1 cellular context compared by ENCODE assay signal in the genomic region with DNA sequence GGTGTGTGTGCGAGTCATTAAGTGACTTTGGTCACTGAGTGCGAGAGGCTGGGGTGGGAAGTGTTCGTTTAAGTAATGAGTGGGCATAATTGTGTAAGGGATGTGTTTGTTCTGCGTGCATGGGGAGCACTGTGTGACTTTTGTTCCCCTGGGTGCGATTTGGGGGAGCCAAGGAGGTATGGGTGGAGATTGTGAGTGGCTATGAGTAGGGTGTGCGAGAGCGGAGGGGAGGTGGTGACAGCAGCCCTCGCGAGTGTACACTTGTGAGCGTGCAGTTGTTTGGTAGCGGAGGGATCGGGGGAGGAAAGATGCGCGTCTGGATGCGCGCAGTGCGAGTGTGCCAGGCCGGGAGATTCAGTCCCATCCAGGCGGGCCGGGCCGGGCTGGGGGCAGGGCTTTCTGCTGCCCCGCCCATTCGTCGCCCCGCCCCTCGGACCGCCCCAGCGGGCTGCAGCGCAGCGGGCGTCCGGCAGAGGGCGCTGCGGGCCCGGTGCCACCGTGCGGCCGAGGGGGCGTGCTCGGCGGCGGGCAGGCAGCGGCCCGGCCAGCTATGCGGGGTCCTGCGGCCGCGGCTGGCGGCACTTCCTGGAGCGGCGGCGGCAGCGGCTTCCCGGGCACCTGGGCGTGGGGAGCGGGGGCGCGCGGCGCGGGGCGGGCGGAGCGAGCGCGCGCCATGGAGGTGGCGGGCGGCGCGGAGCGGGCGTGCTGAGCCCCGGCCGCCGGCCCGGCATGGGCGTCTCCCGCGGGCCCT.
TF ChIP-seq lines count a peak whose summit lies in the region.

A gene with protein sequence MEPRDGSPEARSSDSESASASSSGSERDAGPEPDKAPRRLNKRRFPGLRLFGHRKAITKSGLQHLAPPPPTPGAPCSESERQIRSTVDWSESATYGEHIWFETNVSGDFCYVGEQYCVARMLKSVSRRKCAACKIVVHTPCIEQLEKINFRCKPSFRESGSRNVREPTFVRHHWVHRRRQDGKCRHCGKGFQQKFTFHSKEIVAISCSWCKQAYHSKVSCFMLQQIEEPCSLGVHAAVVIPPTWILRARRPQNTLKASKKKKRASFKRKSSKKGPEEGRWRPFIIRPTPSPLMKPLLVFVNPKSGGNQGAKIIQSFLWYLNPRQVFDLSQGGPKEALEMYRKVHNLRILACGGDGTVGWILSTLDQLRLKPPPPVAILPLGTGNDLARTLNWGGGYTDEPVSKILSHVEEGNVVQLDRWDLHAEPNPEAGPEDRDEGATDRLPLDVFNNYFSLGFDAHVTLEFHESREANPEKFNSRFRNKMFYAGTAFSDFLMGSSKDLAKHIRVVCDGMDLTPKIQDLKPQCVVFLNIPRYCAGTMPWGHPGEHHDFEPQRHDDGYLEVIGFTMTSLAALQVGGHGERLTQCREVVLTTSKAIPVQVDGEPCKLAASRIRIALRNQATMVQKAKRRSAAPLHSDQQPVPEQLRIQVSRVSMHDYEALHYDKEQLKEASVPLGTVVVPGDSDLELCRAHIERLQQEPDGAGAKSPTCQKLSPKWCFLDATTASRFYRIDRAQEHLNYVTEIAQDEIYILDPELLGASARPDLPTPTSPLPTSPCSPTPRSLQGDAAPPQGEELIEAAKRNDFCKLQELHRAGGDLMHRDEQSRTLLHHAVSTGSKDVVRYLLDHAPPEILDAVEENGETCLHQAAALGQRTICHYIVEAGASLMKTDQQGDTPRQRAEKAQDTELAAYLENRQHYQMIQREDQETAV (plus strand): TSS at position 578 of the 751 bp plus-strand sequence. CDS start 197 bp downstream, outside the sequence.

TF ChIP-seq in K562, 482 proteins besides CTCF, POLR2A, EP300 and RAD21 (continued from another document and continues in another):
- TF ChIP-seq, protein P1, sequence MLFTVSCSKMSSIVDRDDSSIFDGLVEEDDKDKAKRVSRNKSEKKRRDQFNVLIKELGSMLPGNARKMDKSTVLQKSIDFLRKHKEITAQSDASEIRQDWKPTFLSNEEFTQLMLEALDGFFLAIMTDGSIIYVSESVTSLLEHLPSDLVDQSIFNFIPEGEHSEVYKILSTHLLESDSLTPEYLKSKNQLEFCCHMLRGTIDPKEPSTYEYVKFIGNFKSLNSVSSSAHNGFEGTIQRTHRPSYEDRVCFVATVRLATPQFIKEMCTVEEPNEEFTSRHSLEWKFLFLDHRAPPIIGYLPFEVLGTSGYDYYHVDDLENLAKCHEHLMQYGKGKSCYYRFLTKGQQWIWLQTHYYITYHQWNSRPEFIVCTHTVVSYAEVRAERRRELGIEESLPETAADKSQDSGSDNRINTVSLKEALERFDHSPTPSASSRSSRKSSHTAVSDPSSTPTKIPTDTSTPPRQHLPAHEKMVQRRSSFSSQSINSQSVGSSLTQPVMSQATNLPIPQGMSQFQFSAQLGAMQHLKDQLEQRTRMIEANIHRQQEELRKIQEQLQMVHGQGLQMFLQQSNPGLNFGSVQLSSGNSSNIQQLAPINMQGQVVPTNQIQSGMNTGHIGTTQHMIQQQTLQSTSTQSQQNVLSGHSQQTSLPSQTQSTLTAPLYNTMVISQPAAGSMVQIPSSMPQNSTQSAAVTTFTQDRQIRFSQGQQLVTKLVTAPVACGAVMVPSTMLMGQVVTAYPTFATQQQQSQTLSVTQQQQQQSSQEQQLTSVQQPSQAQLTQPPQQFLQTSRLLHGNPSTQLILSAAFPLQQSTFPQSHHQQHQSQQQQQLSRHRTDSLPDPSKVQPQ (CRISPR knock-in tag; IDR thresholded peaks at IDR 0.05; ENCODE audit: borderline replicate concordance), result no peak
- TF ChIP-seq, protein P2, sequence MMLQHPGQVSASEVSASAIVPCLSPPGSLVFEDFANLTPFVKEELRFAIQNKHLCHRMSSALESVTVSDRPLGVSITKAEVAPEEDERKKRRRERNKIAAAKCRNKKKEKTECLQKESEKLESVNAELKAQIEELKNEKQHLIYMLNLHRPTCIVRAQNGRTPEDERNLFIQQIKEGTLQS (IDR thresholded peaks at IDR 0.05), result no peak
- TF ChIP-seq, protein P2 (CRISPR knock-in tag; conservative IDR thresholded peaks at IDR 0.05), result no peak
- TF ChIP-seq, protein P3, sequence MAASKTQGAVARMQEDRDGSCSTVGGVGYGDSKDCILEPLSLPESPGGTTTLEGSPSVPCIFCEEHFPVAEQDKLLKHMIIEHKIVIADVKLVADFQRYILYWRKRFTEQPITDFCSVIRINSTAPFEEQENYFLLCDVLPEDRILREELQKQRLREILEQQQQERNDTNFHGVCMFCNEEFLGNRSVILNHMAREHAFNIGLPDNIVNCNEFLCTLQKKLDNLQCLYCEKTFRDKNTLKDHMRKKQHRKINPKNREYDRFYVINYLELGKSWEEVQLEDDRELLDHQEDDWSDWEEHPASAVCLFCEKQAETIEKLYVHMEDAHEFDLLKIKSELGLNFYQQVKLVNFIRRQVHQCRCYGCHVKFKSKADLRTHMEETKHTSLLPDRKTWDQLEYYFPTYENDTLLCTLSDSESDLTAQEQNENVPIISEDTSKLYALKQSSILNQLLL (CRISPR knock-in tag; IDR thresholded peaks at IDR 0.05; ENCODE audit: borderline replicate concordance), result no peak
- TF ChIP-seq, protein P4, sequence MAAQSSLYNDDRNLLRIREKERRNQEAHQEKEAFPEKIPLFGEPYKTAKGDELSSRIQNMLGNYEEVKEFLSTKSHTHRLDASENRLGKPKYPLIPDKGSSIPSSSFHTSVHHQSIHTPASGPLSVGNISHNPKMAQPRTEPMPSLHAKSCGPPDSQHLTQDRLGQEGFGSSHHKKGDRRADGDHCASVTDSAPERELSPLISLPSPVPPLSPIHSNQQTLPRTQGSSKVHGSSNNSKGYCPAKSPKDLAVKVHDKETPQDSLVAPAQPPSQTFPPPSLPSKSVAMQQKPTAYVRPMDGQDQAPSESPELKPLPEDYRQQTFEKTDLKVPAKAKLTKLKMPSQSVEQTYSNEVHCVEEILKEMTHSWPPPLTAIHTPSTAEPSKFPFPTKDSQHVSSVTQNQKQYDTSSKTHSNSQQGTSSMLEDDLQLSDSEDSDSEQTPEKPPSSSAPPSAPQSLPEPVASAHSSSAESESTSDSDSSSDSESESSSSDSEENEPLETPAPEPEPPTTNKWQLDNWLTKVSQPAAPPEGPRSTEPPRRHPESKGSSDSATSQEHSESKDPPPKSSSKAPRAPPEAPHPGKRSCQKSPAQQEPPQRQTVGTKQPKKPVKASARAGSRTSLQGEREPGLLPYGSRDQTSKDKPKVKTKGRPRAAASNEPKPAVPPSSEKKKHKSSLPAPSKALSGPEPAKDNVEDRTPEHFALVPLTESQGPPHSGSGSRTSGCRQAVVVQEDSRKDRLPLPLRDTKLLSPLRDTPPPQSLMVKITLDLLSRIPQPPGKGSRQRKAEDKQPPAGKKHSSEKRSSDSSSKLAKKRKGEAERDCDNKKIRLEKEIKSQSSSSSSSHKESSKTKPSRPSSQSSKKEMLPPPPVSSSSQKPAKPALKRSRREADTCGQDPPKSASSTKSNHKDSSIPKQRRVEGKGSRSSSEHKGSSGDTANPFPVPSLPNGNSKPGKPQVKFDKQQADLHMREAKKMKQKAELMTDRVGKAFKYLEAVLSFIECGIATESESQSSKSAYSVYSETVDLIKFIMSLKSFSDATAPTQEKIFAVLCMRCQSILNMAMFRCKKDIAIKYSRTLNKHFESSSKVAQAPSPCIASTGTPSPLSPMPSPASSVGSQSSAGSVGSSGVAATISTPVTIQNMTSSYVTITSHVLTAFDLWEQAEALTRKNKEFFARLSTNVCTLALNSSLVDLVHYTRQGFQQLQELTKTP (IDR thresholded peaks at IDR 0.05; ENCODE audit: low read depth in 1 of 2, partially characterized antibody in 2 of 2), result no peak
- TF ChIP-seq ZNF507 (tag; conservative IDR thresholded peaks at IDR 0.05) (no peak), STAG1 (CRISPR knock-in tag; IDR thresholded peaks at IDR 0.05; ENCODE audit: borderline replicate concordance) (no peak; the same call in 1 of the 2 replicates), NCOA6 (IDR thresholded peaks at IDR 0.05) (no peak), ZKSCAN8 (CRISPR knock-in tag; IDR thresholded peaks at IDR 0.05) (no peak), U2AF2 (optimal IDR thresholded peaks at IDR 0.05; ENCODE audit: low read depth, low read length) (no peak), ADNP (tag; IDR thresholded peaks at IDR 0.05) (no peak), HDAC1 (IDR thresholded peaks at IDR 0.05) (0 out of 4 replicates have a peak, but pooled peaks of 1 of the 2 experiments have one; percentile 43), HCFC1 (IDR thresholded peaks at IDR 0.05; ENCODE audit: low read depth, low read length) (peak; percentile 68), ZNF12 (CRISPR knock-in tag; IDR thresholded peaks at IDR 0.05) (no peak), ATF7 (IDR thresholded peaks at IDR 0.05) (no peak; the same call in 1 of the 2 replicates), MTA1 (IDR thresholded peaks at IDR 0.05; ENCODE audit: borderline replicate concordance) (no peak)
- TF ChIP-seq, protein P5, sequence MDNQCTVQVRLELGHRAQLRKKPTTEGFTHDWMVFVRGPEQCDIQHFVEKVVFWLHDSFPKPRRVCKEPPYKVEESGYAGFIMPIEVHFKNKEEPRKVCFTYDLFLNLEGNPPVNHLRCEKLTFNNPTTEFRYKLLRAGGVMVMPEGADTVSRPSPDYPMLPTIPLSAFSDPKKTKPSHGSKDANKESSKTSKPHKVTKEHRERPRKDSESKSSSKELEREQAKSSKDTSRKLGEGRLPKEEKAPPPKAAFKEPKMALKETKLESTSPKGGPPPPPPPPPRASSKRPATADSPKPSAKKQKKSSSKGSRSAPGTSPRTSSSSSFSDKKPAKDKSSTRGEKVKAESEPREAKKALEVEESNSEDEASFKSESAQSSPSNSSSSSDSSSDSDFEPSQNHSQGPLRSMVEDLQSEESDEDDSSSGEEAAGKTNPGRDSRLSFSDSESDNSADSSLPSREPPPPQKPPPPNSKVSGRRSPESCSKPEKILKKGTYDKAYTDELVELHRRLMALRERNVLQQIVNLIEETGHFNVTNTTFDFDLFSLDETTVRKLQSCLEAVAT (IDR thresholded peaks at IDR 0.05), result peak; percentile 40 to 72; a peak in 1 of 4 replicates
- TF ChIP-seq, protein P6, sequence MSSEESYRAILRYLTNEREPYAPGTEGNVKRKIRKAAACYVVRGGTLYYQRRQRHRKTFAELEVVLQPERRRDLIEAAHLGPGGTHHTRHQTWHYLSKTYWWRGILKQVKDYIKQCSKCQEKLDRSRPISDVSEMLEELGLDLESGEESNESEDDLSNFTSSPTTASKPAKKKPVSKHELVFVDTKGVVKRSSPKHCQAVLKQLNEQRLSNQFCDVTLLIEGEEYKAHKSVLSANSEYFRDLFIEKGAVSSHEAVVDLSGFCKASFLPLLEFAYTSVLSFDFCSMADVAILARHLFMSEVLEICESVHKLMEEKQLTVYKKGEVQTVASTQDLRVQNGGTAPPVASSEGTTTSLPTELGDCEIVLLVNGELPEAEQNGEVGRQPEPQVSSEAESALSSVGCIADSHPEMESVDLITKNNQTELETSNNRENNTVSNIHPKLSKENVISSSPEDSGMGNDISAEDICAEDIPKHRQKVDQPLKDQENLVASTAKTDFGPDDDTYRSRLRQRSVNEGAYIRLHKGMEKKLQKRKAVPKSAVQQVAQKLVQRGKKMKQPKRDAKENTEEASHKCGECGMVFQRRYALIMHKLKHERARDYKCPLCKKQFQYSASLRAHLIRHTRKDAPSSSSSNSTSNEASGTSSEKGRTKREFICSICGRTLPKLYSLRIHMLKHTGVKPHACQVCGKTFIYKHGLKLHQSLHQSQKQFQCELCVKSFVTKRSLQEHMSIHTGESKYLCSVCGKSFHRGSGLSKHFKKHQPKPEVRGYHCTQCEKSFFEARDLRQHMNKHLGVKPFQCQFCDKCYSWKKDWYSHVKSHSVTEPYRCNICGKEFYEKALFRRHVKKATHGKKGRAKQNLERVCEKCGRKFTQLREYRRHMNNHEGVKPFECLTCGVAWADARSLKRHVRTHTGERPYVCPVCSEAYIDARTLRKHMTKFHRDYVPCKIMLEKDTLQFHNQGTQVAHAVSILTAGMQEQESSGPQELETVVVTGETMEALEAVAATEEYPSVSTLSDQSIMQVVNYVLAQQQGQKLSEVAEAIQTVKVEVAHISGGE (CRISPR knock-in tag; IDR thresholded peaks at IDR 0.05), result peak in 1 of 3 experiments; percentile 65; a peak in 1 of 6 replicates
- TF ChIP-seq, protein P7, sequence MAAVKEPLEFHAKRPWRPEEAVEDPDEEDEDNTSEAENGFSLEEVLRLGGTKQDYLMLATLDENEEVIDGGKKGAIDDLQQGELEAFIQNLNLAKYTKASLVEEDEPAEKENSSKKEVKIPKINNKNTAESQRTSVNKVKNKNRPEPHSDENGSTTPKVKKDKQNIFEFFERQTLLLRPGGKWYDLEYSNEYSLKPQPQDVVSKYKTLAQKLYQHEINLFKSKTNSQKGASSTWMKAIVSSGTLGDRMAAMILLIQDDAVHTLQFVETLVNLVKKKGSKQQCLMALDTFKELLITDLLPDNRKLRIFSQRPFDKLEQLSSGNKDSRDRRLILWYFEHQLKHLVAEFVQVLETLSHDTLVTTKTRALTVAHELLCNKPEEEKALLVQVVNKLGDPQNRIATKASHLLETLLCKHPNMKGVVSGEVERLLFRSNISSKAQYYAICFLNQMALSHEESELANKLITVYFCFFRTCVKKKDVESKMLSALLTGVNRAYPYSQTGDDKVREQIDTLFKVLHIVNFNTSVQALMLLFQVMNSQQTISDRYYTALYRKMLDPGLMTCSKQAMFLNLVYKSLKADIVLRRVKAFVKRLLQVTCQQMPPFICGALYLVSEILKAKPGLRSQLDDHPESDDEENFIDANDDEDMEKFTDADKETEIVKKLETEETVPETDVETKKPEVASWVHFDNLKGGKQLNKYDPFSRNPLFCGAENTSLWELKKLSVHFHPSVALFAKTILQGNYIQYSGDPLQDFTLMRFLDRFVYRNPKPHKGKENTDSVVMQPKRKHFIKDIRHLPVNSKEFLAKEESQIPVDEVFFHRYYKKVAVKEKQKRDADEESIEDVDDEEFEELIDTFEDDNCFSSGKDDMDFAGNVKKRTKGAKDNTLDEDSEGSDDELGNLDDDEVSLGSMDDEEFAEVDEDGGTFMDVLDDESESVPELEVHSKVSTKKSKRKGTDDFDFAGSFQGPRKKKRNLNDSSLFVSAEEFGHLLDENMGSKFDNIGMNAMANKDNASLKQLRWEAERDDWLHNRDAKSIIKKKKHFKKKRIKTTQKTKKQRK (IDR thresholded peaks at IDR 0.05; ENCODE audit: borderline replicate concordance, low read depth, low read length), result no peak
- TF ChIP-seq, protein P8, sequence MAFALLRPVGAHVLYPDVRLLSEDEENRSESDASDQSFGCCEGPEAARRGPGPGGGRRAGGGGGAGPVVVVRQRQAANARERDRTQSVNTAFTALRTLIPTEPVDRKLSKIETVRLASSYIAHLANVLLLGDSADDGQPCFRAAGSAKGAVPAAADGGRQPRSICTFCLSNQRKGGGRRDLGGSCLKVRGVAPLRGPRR (CRISPR knock-in tag; IDR thresholded peaks at IDR 0.05), result no peak
- TF ChIP-seq, protein P9, sequence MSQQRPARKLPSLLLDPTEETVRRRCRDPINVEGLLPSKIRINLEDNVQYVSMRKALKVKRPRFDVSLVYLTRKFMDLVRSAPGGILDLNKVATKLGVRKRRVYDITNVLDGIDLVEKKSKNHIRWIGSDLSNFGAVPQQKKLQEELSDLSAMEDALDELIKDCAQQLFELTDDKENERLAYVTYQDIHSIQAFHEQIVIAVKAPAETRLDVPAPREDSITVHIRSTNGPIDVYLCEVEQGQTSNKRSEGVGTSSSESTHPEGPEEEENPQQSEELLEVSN (IDR thresholded peaks at IDR 0.05; ENCODE audit: borderline replicate concordance in 1 of 2, extremely low read depth in 1 of 2, insufficient read depth in 1 of 2, insufficient read length in 1 of 2, low read depth in 1 of 2, low read length in 1 of 2, poor library complexity in 1 of 2, severe bottlenecking in 1 of 2), result peak; percentile 42 to 71
